Comparison of ENCODE assay signal across 8 cellular contexts in the genomic region with DNA sequence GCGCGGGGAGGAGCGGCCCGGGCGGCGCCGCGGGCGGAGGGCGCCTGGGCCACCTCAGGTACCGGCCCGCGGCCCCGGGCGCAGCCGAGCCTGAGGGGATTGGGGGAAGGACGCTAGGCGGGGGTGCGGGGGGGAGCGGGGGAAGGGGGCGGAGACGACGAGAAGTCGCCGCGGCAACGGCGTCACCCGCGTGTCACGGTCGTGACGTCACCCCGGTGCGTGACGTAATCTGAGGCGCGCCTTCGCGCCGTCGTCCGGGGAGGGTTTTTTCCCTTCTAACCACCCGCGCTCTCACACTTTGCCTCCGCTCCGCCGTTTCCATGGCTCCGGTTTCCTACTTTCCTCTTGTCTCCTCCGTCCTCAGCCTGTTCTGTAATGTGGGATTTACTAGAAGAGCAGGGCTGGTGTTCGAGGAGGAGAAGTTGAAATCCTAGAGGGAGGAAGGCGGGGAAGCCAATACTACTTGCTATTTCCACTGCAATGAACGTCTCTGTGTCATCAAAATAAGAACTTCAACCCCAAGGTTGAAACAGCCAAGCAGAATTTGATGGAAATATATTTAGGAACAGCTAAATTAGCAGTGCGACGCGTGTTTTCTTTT. TPM values are rescaled to one million over a fixed set of nuclear protein-coding genes. Genes with fewer than 3 reads are reported as not detected.
A peak's percentile ranks its signal among the peaks of the same experiment; 100 is the strongest.
DNase-seq lines count a peak whose midpoint lies in the region; ATAC-seq, FAIRE-seq and TF ChIP-seq lines count a peak whose summit lies in the region.

TSS of gene BRAF (minus strand) at position 109 of the 601 bp plus-strand sequence. CDS start 226 bp downstream, outside the sequence.

- no peak for TF ChIP-seq RAD21 in IMR-90 (IDR thresholded peaks at IDR 0.05; ENCODE audit: low read length)

- H3K36me3 ChIP-seq in IMR-90 (ENCODE audit: control insufficient read depth, insufficient read depth, low read length), result no peaks in the 10 kb centered on the region
- H3K36me3 ChIP-seq in OCI-LY7 (ENCODE audit: insufficient read depth, low read length), result no peaks in the 10 kb centered on the region; the same call in 1 of the 2 replicates

- H3K4me3 ChIP-seq in IMR-90 (ENCODE audit: insufficient read depth, low read depth, low read length) (peak within 1 kb of the TSS; percentile 99), OCI-LY7 (ENCODE audit: low read depth, low read length, poor library complexity, severe bottlenecking) (peak within 1 kb of the TSS; percentile 92), epithelial cell of esophagus (ENCODE audit: low read length) (peak within 1 kb of the TSS; percentile 87), mononuclear cell (ENCODE audit: low read length) (peak within 1 kb of the TSS; percentile 98)

- DNase-seq in D721Med (ENCODE audit: insufficient read length, low spot score) (peak; percentile 37), IMR-90 (peak; percentile 88), OCI-LY7 (ENCODE audit: low spot score) (peak; percentile 88), activated T-cell treated with anti-CD3 and anti-CD28 coated beads for 4 hours (peak; percentile 95), epithelial cell of esophagus (ENCODE audit: low read depth) (peak; percentile 85)
- DNase-seq in stimulated activated CD8-positive, alpha-beta memory T cell treated with anti-CD3 and anti-CD28 coated beads, Interleukin-2, amount 100 ng/mL, for 48 hours (ENCODE audit: low read depth in 2 of 2), result peak; percentile 85 to 90

- peaks cover 10 to 11% of the 10 kb centered on the region in 2 experiments for H3K79me1 ChIP-seq in IMR-90 (ENCODE audit: low read depth in 1 of 2, low read length in 2 of 2)

- TF ChIP-seq CTCF in D721Med (IDR thresholded peaks at IDR 0.05; ENCODE audit: insufficient read depth, missing control alignments), result no peak
- no peak for TF ChIP-seq CTCF in IMR-90 (conservative IDR thresholded peaks at IDR 0.05; ENCODE audit: low read depth, low read length)
- TF ChIP-seq CTCF in OCI-LY7 (conservative IDR thresholded peaks at IDR 0.05; ENCODE audit: low read length), result no peak
- no peak for TF ChIP-seq CTCF in epithelial cell of esophagus (IDR thresholded peaks at IDR 0.05; ENCODE audit: insufficient read depth, low read depth, low read length, missing control alignments)

- peak within 1 kb of the TSS; percentile 99 for H3K18ac ChIP-seq in IMR-90 (ENCODE audit: low read depth, low read length)

- dilution Hi-C loops in IMR-90 (cut with HindIII; ENCODE audit: low sequenced_read_pairs, unreplicated experiment), result no loop called here

- TF ChIP-seq POLR2A in IMR-90 (IDR thresholded peaks at IDR 0.05; ENCODE audit: low read depth, low read length), result no peak; the same call in 1 of the 2 replicates

- peak within 1 kb of the TSS; percentile 96 for H3K4me2 ChIP-seq in IMR-90 (ENCODE audit: low read depth, low read length)
- peak within 1 kb of the TSS; percentile 84 for H3K4me2 ChIP-seq in OCI-LY7 (ENCODE audit: low read length)

- WGBS in IMR-90 (ENCODE audit: extremely low coverage in 2 of 2, insufficient read length in 1 of 2), 2 experiments, result 0% methylated on average over 15 of the region's 56 CpGs; no CpG with 5 or more reads in 1 of the 2 experiments

- H3K14ac ChIP-seq in IMR-90 (replicated peaks; ENCODE audit: low read depth, low read length), result peak within 1 kb of the TSS; percentile 89

- peak within 1 kb of the TSS; percentile 88 for H2BK5ac ChIP-seq in IMR-90 (ENCODE audit: low read depth, low read length, poor library complexity, severe bottlenecking)

- peak within 1 kb of the TSS; percentile 95 for H3K9ac ChIP-seq in IMR-90 (ENCODE audit: low read depth, low read length)

- H3K27me3 ChIP-seq in IMR-90 (ENCODE audit: control insufficient read depth, insufficient read depth, low read length), result no peaks in the 10 kb centered on the region; the same call in 1 of the 2 replicates
- H3K27me3 ChIP-seq in mononuclear cell (ENCODE audit: insufficient read depth, low read length), result no peaks in the 10 kb centered on the region

- H3K27ac ChIP-seq in IMR-90 (ENCODE audit: insufficient read depth, low read length), result peak within 1 kb of the TSS; percentile 91
- peak within 1 kb of the TSS; percentile 73 for H3K27ac ChIP-seq in OCI-LY7 (ENCODE audit: low read depth, low read length, poor library complexity, severe bottlenecking)

- peaks cover 42% of the 10 kb centered on the region for H3K79me2 ChIP-seq in OCI-LY7 (ENCODE audit: insufficient read depth, low read depth, low read length)

- H3K9me2 ChIP-seq in OCI-LY7 (ENCODE audit: insufficient read depth, low read length), result no peaks in the 10 kb centered on the region

- H3K9me3 ChIP-seq in IMR-90 (ENCODE audit: control insufficient read depth, insufficient read depth, low read length) (no peaks in the 10 kb centered on the region), OCI-LY7 (ENCODE audit: low read length) (no peaks in the 10 kb centered on the region), mononuclear cell (ENCODE audit: low read depth, low read length) (no peaks in the 10 kb centered on the region)

- peak within 1 kb of the TSS; percentile 85 for H3K56ac ChIP-seq in IMR-90 (ENCODE audit: extremely low read depth, insufficient read depth, low read length)

- intact Hi-C loops in IMR-90 (cut with micrococcal nuclease) (loop anchor here (5.0 to 10.0 kb wide), 2 partner anchors 53 to 230 kb away; partner anchors contain the start of gene NDUFB2), OCI-LY7 (cut with micrococcal nuclease; ENCODE audit: unreplicated experiment) (loop anchor here (1.0 to 5.0 kb wide), 5 partner anchors 89 to 812 kb away; partner anchors contain the start of genes MKRN1, MRPS33, NDUFB2 and SSBP1)

- H4K91ac ChIP-seq in IMR-90 (ENCODE audit: insufficient read depth, low read depth, low read length), result peak within 1 kb of the TSS; percentile 93

- BruUV-seq in IMR-90 (replicated peaks; lab: Mats Ljungman, UMichigan) (no TSS peak), OCI-LY7 (replicated peaks; lab: Mats Ljungman, UMichigan) (no TSS peak)

- H4K5ac ChIP-seq in IMR-90 (ENCODE audit: low read depth, low read length), result peak within 1 kb of the TSS; percentile 100

- no peak within 1 kb of the TSS for H2AK5ac ChIP-seq in IMR-90 (ENCODE audit: low read depth, low read length)

- H2BK15ac ChIP-seq in IMR-90 (ENCODE audit: low read depth, low read length), result peak within 1 kb of the TSS; percentile 12; the same call in 1 of the 3 replicates

- H2AK9ac ChIP-seq in IMR-90 (replicated peaks; ENCODE audit: low read depth, low read length, poor library complexity), result peak within 1 kb of the TSS; percentile 87

- H3K4me1 ChIP-seq in IMR-90 (ENCODE audit: control insufficient read depth, insufficient read depth, low read length), result no peaks in the 10 kb centered on the region
- peaks cover 36% of the 10 kb centered on the region for H3K4me1 ChIP-seq in OCI-LY7 (ENCODE audit: insufficient read depth, low read length, poor library complexity, severe bottlenecking)
- peaks cover 15% of the 10 kb centered on the region for H3K4me1 ChIP-seq in mononuclear cell (ENCODE audit: insufficient read depth, low read length)

- peak within 1 kb of the TSS; percentile 95 for H3K4ac ChIP-seq in IMR-90 (ENCODE audit: low read depth, low read length)

- H2BK120ac ChIP-seq in IMR-90 (ENCODE audit: low read depth, low read length), result peak within 1 kb of the TSS; percentile 86

- peak within 1 kb of the TSS; percentile 90 for H3K23ac ChIP-seq in IMR-90 (ENCODE audit: low read depth, low read length)

- H2AFZ ChIP-seq in IMR-90 (replicated peaks; ENCODE audit: low read length, poor library complexity) (peak within 1 kb of the TSS; percentile 96), OCI-LY7 (ENCODE audit: low read length) (peak within 1 kb of the TSS; percentile 98)

- H4K20me1 ChIP-seq in IMR-90 (ENCODE audit: insufficient read depth, low read length) (peaks cover 19% of the 10 kb centered on the region; the same call in 1 of the 2 replicates), OCI-LY7 (ENCODE audit: insufficient read depth, low read length) (peaks cover 20% of the 10 kb centered on the region; the same call in 1 of the 2 replicates)

- H2BK20ac ChIP-seq in IMR-90 (ENCODE audit: low read depth, low read length), result peak within 1 kb of the TSS; percentile 56; the same call in 1 of the 2 replicates

- H3K9me1 ChIP-seq in IMR-90 (ENCODE audit: insufficient read depth, low read length), result no peaks in the 10 kb centered on the region

- no peak for FAIRE-seq in D721Med (lab: Jason Lieb, UNC)

- POLR2A ChIA-PET in IMR-90 (lab: Charles Lee; ENCODE audit: unreplicated experiment), result no interaction called here
- POLR2A ChIA-PET in OCI-LY7 (lab: Charles Lee), result interaction anchor here (0.6 to 0.7 kb wide), 3 partner anchors 52 to 676 kb away, joined by 3 to 6 read pairs (median 3); no protein-coding TSS in a partner anchor

- H4K8ac ChIP-seq in IMR-90 (ENCODE audit: low read depth in 2 of 2, low read length in 2 of 2), result peak within 1 kb of the TSS; percentile 56 to 96

- in situ Hi-C loops in IMR-90 (cut with MboI; ENCODE audit: low sequenced_read_pairs), result no loop called here

- CTCF ChIA-PET in IMR-90 (lab: Yijun Ruan, JAX), result interaction anchor here (0.7 to 1.5 kb wide), 2 partner anchors 20 to 114 kb away, joined by 3 read pairs; no protein-coding TSS in a partner anchor
- CTCF ChIA-PET in OCI-LY7 (lab: Charles Lee; ENCODE audit: unreplicated experiment), result interaction anchor here (2.8 kb wide), 1 partner anchor 114 kb away, joined by 7 read pairs; no protein-coding TSS in a partner anchor

- peak; percentile 48 for ATAC-seq in GM21528 (IDR thresholded peaks at IDR 0.05; ENCODE audit: low FRiP score, unreplicated experiment)
- peak; percentile 74 for ATAC-seq in IMR-90 (ENCODE audit: low read depth)

TF ChIP-seq in IMR-90, 13 proteins besides CTCF, POLR2A, EP300 and RAD21 (continues in another document):
- TF ChIP-seq USF2 (IDR thresholded peaks at IDR 0.05; ENCODE audit: low read depth, low read length) (no peak), MAFK (IDR thresholded peaks at IDR 0.05; ENCODE audit: low read depth, low read length) (no peak), MAZ (IDR thresholded peaks at IDR 0.05; ENCODE audit: borderline replicate concordance, low read depth, low read length) (peak; percentile 72; the same call in 1 of the 2 replicates), CHD1 (IDR thresholded peaks at IDR 0.05; ENCODE audit: low read depth, low read length) (no peak), CEBPB (IDR thresholded peaks at IDR 0.05; ENCODE audit: low read depth, low read length) (peak; percentile 77), SMC3 (IDR thresholded peaks at IDR 0.05; ENCODE audit: low read depth, low read length) (no peak)

RNA-seq across cellular contexts. Expression of gene BRAF, which starts in this region (rescaled TPM):
- total RNA-seq in IMR-90 (2012; rRNA removed), result 12.9 and 16.9 TPM in 2 replicates
- 4.7 and 5.7 TPM in 2 replicates for polyA plus RNA-seq in IMR-90 (2012; rRNA removed)
- 0.93 and 1.1 TPM in 2 replicates for polyA plus RNA-seq in IMR-90 (2012; cell fraction: cytosol; rRNA removed)
- 1.2 and 12.8 TPM in 2 replicates for polyA plus RNA-seq in IMR-90 (2012; cell fraction: nucleus; rRNA removed; ENCODE audit: low replicate concordance)
- total RNA-seq in OCI-LY7 (2014; rRNA removed; shearing (Covaris generic)), result 14.9 and 17.1 TPM in 2 replicates
- total RNA-seq in OCI-LY7 (2022), result 41.6 and 51.8 TPM in 2 replicates
- 106 TPM for total RNA-seq in mononuclear cell

Comparison
In these comparisons a context has a peak if more than half of its experiments do, and no peak if none do; other contexts are left out.
1. Peak in every context shown above with its lines: DNase-seq, ATAC-seq, H3K4me3 ChIP-seq and H3K27ac ChIP-seq.
2. DNase-seq: peak in every context shown above with its lines; median percentile 95 in activated T-cell treated with anti-CD3 and anti-CD28 coated beads for 4 hours; 88 in IMR-90; 88 in OCI-LY7; 88 in stimulated activated CD8-positive, alpha-beta memory T cell treated with anti-CD3 and anti-CD28 coated beads, Interleukin-2, amount 100 ng/mL, for 48 hours; 85 in epithelial cell of esophagus; 37 in D721Med.